ENCODE assay signal across 8 cellular contexts in the genomic region with DNA sequence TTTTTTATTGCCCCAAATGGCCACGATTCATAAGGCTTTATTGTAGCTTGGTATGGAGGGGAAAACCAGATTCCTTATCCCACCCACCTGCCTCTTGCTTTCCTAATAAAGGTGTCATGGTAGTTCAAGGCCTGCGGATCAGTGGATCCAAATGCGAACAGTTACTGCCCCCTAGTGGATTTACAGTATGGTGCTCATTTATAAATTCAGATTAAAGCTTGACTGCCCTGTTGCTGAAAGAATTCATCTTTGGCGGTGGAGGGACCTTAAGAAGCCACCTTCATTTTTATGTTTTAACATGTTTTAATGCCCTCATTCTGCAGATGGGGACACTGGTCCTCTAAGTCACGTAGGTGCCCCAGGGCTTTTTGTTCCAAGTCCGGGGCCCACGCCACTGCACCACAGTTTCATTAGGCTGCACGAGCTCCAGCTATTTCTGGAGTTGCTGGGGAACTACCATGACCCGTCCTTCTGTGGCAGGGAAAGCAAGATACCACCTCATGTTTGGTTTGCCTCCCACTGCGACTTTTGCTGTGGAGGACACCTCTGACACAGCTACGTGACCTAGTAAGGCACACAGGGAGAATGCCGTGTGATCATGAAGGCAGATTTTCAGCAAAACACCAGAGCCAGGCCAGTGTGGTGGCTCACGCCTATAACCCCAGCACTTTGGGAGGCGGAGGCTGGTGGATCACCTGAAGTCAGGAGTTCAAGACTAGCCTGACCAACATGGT. TPM values are rescaled to one million over a fixed set of nuclear protein-coding genes. Genes with fewer than 3 reads are reported as not detected.
DNase-seq lines count a peak whose midpoint lies in the region; TF ChIP-seq lines count a peak whose summit lies in the region.

No MANE protein-coding gene starts in this region.

- H3K9me3 ChIP-seq in stomach: no peaks in the 10 kb centered on the region

- 34 to 46% (median 44%) methylated on average over 14 of the region's 14 CpGs for WGBS in stomach, 5 donors

- TF ChIP-seq EP300 in stomach (IDR thresholded peaks at IDR 0.05): no peak

- H3K4me3 ChIP-seq in astrocyte of the spinal cord (ENCODE audit: low read depth, low read length) (no peak overlapping the region), stomach (no peak overlapping the region)

- TF ChIP-seq CTCF in astrocyte of the spinal cord (IDR thresholded peaks at IDR 0.05; ENCODE audit: low read depth, low read length): peak; percentile 70
- peak in 5 of 7 experiments; percentile 68 to 83 (median 72) for TF ChIP-seq CTCF in stomach (IDR thresholded peaks at IDR 0.05)

- H3K27me3 ChIP-seq in stomach: no peaks in the 10 kb centered on the region

- no peak for TF ChIP-seq POLR2A in stomach (IDR thresholded peaks at IDR 0.05)

- no peaks in the 10 kb centered on the region for H3K36me3 ChIP-seq in stomach

- DNase-seq in NCI-H2081 (lab: John Stamatoyannopoulos, UW) (peak; percentile 68 to 72), NCI-H2081 treated with DMSO at 0.1 percent for 48 hours (lab: John Stamatoyannopoulos, UW) (no peak), HT1080 (ENCODE audit: low read depth) (peak; percentile 54), NOMO-1 treated with DMSO at 0.1 percent for 48 hours (lab: John Stamatoyannopoulos, UW; ENCODE audit: unreplicated experiment) (peak; percentile 71), astrocyte of the spinal cord (ENCODE audit: low read depth, low spot score) (peak; percentile 74), iPS-NIHi7 (ENCODE audit: extremely low spot score) (peak; percentile 72), stomach (no peak)
- no peak for DNase-seq in activated CD4-positive, CD25-positive, alpha-beta regulatory T cell (lab: John Stamatoyannopoulos, UW)

- intact Hi-C loops in stomach (cut with DNase I; ENCODE audit: low total_unique reads): loop anchor here (10.0 kb wide), 1 partner anchor 303 kb away; no protein-coding TSS in a partner anchor

- peaks cover 12 to 45% (median 26%) of the 10 kb centered on the region in 4 donors for H3K4me1 ChIP-seq in stomach

- in situ Hi-C loops in astrocyte of the spinal cord (cut with HindIII; ENCODE audit: low sequenced_read_pairs): no loop called here

- no peak overlapping the region for H3K27ac ChIP-seq in stomach

RNA-seq across cellular contexts. Expression of a gene that starts 15.6 kb away (rescaled TPM):
- 93.5 and 103 TPM in 2 replicates for total RNA-seq in HT1080 (2014; rRNA removed; shearing (Covaris generic))
- polyA plus RNA-seq in HT1080 (2015; cell fraction: cytosol; rRNA removed): 26.2 and 26.5 TPM in 2 replicates
- polyA plus RNA-seq in HT1080 (2015; cell fraction: nucleus; rRNA removed): 118 and 128 TPM in 2 replicates
- 10 to 100 TPM in 3 of 5 donors, 1 to 10 TPM in 2; 4.1 to 32.1 (median 14.3) TPM for total RNA-seq in stomach
- polyA plus RNA-seq in stomach: 1 to 10 TPM; 2.6 to 5.6 (median 4.5) TPM

Comparison
In these comparisons a context has a peak if more than half of its experiments do, and no peak if none do; other contexts are left out.
1. DNase-seq: peak in NCI-H2081 (2 of 2), HT1080 (single experiment), NOMO-1 treated with DMSO at 0.1 percent for 48 hours (single experiment), astrocyte of the spinal cord (single experiment) and iPS-NIHi7 (single experiment); none in NCI-H2081 treated with DMSO at 0.1 percent for 48 hours (single experiment), stomach (single experiment) and activated CD4-positive, CD25-positive, alpha-beta regulatory T cell (0 of 4).